In genomic region chr1:32501865-32502264, GRCh38 we compare ENCODE assay signal across 10 cellular contexts. TPM values are rescaled to one million over a fixed set of nuclear protein-coding genes. Genes with fewer than 3 reads are reported as not detected.
DNase-seq lines count a peak whose midpoint lies in the region; ATAC-seq and TF ChIP-seq lines count a peak whose summit lies in the region.
"Had no signal": no experiment of that assay in that cellular context is flagged by ENCODE, and none has a peak within 500 bp of the region (broad histone marks: within the 10 kb centered on the region; RNA-seq: fewer than 3 reads in every experiment).

No MANE protein-coding gene starts in this region.

- CTCF ChIA-PET in WTC11 (lab: Charles Lee) = interaction anchor here (1.6 kb wide), 1 partner anchor 19 kb away, joined by 7 read pairs; no protein-coding TSS in a partner anchor

- POLR2A ChIA-PET in WTC11 (lab: Charles Lee) = no interaction called here

- no peaks in the 10 kb centered on the region for H3K27me3 Mint-ChIP-seq in WTC11 (ENCODE audit: low read depth)
- peaks cover 3% of the 10 kb centered on the region for H3K27me3 Mint-ChIP-seq in glutamatergic neuron (ENCODE audit: unreplicated experiment)
- peaks cover 13% of the 10 kb centered on the region for H3K27me3 Mint-ChIP-seq in nephron progenitor cell (ENCODE audit: low read depth, poor library complexity)

- H3K27ac Mint-ChIP-seq in WTC11 (no peak overlapping the region), glutamatergic neuron (ENCODE audit: unreplicated experiment) (peak overlapping the region; percentile 38), nephron progenitor cell (no peak overlapping the region)

- peak overlapping the region; percentile 83 for H3K27ac ChIP-seq in C4-2B
- H3K27ac ChIP-seq: SJCRH30 had no signal

- H3K4me1 Mint-ChIP-seq in WTC11 (peaks cover 12% of the 10 kb centered on the region), glutamatergic neuron (ENCODE audit: low read depth, unreplicated experiment) (peaks cover 4% of the 10 kb centered on the region), nephron progenitor cell (peaks cover 25% of the 10 kb centered on the region)

- peak overlapping the region; percentile 43 for H3K4me3 Mint-ChIP-seq in WTC11
- H3K4me3 Mint-ChIP-seq in glutamatergic neuron (ENCODE audit: unreplicated experiment) = peak overlapping the region; percentile 36
- peak overlapping the region; percentile 83 for H3K4me3 Mint-ChIP-seq in nephron progenitor cell

- peaks cover 4% of the 10 kb centered on the region for H3K9me3 Mint-ChIP-seq in WTC11
- peaks cover 7% of the 10 kb centered on the region for H3K9me3 Mint-ChIP-seq in glutamatergic neuron (ENCODE audit: unreplicated experiment)
- no peaks in the 10 kb centered on the region for H3K9me3 Mint-ChIP-seq in nephron progenitor cell

- no peak for DNase-seq in WTC11 (ENCODE audit: low spot score)
- DNase-seq in glutamatergic neuron = no peak
- DNase-seq in nephron progenitor cell = no peak
- DNase-seq in NCI-H1105 (lab: John Stamatoyannopoulos, UW) = no peak
- no peak for DNase-seq in HK-2 (ENCODE audit: unreplicated experiment)
- no peak for DNase-seq in ecto neural progenitor cell (ENCODE audit: low spot score)
- DNase-seq: NCI-H226, SJCRH30 had no signal

- H3K36me3 Mint-ChIP-seq in WTC11 (no peaks in the 10 kb centered on the region), glutamatergic neuron (ENCODE audit: unreplicated experiment) (no peaks in the 10 kb centered on the region), nephron progenitor cell (ENCODE audit: low read depth) (no peaks in the 10 kb centered on the region)

- TF ChIP-seq CTCF in C4-2B (conservative IDR thresholded peaks at IDR 0.05) (no peak), WTC11 (IDR thresholded peaks at IDR 0.05) (no peak), glutamatergic neuron (IDR thresholded peaks at IDR 0.05; ENCODE audit: partially characterized antibody, unreplicated experiment) (no peak), nephron progenitor cell (IDR thresholded peaks at IDR 0.05) (no peak)

- ATAC-seq in WTC11 = no peak
- no peak for ATAC-seq in HG02938 (IDR thresholded peaks at IDR 0.05; ENCODE audit: unreplicated experiment)

TF ChIP-seq in WTC11, 78 proteins besides CTCF, POLR2A, EP300 and RAD21:
- TF ChIP-seq MXD4 (CRISPR knock-in tag; IDR thresholded peaks at IDR 0.05; ENCODE audit: borderline replicate concordance) (no peak), AR (CRISPR knock-in tag; IDR thresholded peaks at IDR 0.05) (no peak), ZBTB21 (CRISPR knock-in tag; IDR thresholded peaks at IDR 0.05; ENCODE audit: borderline replicate concordance) (no peak), ATF3 (CRISPR knock-in tag; conservative IDR thresholded peaks at IDR 0.05) (no peak), OVOL2 (CRISPR knock-in tag; IDR thresholded peaks at IDR 0.05; ENCODE audit: borderline replicate concordance) (no peak), FOXP4 (CRISPR knock-in tag; IDR thresholded peaks at IDR 0.05) (no peak), JUN (CRISPR knock-in tag; IDR thresholded peaks at IDR 0.05) (no peak), ATF2 (CRISPR knock-in tag; IDR thresholded peaks at IDR 0.05; ENCODE audit: borderline replicate concordance, low read depth) (no peak)

RNA-seq across cellular contexts. Expression of gene ZBTB8B, which starts 37.0 kb away (rescaled TPM):
- total RNA-seq in WTC11 (2021) = 2.7 to 3.8 TPM (median 3.7 TPM) in 3 replicates
- total RNA-seq in glutamatergic neuron (ENCODE audit: unreplicated experiment) = 0.44 TPM
- total RNA-seq: SJCRH30 had no signal

RNA-seq across cellular contexts. Expression of gene ZBTB8A, which starts 37.4 kb away (rescaled TPM):
- 7.1 to 8.2 TPM (median 7.7 TPM) in 3 replicates for total RNA-seq in WTC11 (2021)
- total RNA-seq in glutamatergic neuron (ENCODE audit: unreplicated experiment) = 12.0 TPM
